In genomic region chr2:111227716-111228141, GRCh38 we compare ENCODE assay signal across 13 cellular contexts.
DNase-seq lines count a peak whose midpoint lies in the region; ATAC-seq, FAIRE-seq and TF ChIP-seq lines count a peak whose summit lies in the region.
"Had no signal": no experiment of that assay in that cellular context is flagged by ENCODE, and none has a peak within 500 bp of the region (broad histone marks: within the 10 kb centered on the region; RNA-seq: fewer than 3 reads in every experiment).

No MANE protein-coding gene starts in this region.

- no peak for TF ChIP-seq POLR2A in H54 (IDR thresholded peaks at IDR 0.05; ENCODE audit: low read depth, low read length)

- peak overlapping the region; percentile 23; the same call in 1 of the 2 replicates for H3K27ac ChIP-seq in SJCRH30
- H3K27ac ChIP-seq: heart right ventricle, testis had no signal

- H3K4me1 Mint-ChIP-seq in T-helper 17 cell = no peaks in the 10 kb centered on the region
- H3K4me1 Mint-ChIP-seq: central memory CD8-positive, alpha-beta T cell had no signal

- H3K4me3 Mint-ChIP-seq in T-helper 17 cell = no peak overlapping the region
- H3K4me3 Mint-ChIP-seq: central memory CD8-positive, alpha-beta T cell had no signal

- no peaks in the 10 kb centered on the region for H3K36me3 Mint-ChIP-seq in T-helper 17 cell (ENCODE audit: low read depth)

- no peak overlapping the region for H3K27ac Mint-ChIP-seq in T-helper 17 cell

- in situ Hi-C loops in KBM-7 (cut with MboI; ENCODE audit: low pct_unique_long_range_greater_than_20kb, low sequenced_read_pairs) = no loop called here

- H3K4me1 ChIP-seq in SJCRH30 = peaks cover 20% of the 10 kb centered on the region
- H3K4me1 ChIP-seq: testis had no signal

- no peaks in the 10 kb centered on the region for H3K36me3 ChIP-seq in SJCRH30
- H3K36me3 ChIP-seq: heart right ventricle had no signal

- no peak for TF ChIP-seq CTCF in foreskin fibroblast (IDR thresholded peaks at IDR 0.05; ENCODE audit: low read depth, low read length)

- H3K27me3 ChIP-seq in SJCRH30 = no peaks in the 10 kb centered on the region
- H3K27me3 ChIP-seq: heart right ventricle, testis had no signal

- no peak for ATAC-seq in T-helper 17 cell

- FAIRE-seq in H54 (lab: Jason Lieb, UNC) = peak; percentile 95

- no peak overlapping the region for H3K4me3 ChIP-seq in SJCRH30
- H3K4me3 ChIP-seq in foreskin fibroblast (ENCODE audit: low read depth in 1 of 2, low read length in 2 of 2) = no peak overlapping the region
- H3K4me3 ChIP-seq: heart right ventricle, testis had no signal

- DNase-seq in H54 (ENCODE audit: insufficient read length, low spot score) = peak; percentile 71
- DNase-seq in SJCRH30 = peak; percentile 67 to 75
- peak; percentile 42 to 71 for DNase-seq in foreskin fibroblast
- DNase-seq in renal cortical epithelial cell (ENCODE audit: low read depth) = peak; percentile 86
- no peak for DNase-seq in KBM-7
- DNase-seq in T-helper 17 cell = no peak
- no peak for DNase-seq in NCI-H146 treated with DMSO at 0.1 percent for 48 hours (lab: John Stamatoyannopoulos, UW; ENCODE audit: unreplicated experiment)
- DNase-seq: activated CD8-positive, alpha-beta memory T cell treated with anti-CD3 and anti-CD28 coated beads, Interleukin-2, amount 50 U/mL, for 4 hours; heart right ventricle; NCI-H510A treated with DMSO at 0.1 percent for 48 hours; stimulated activated CD4-positive, alpha-beta T cell treated with anti-CD3 and anti-CD28 coated beads, Interleukin-4, amount 100 ng/mL, for 1 hour; testis had no signal

- H3K9me3 ChIP-seq in SJCRH30 (replicated peaks) (peaks cover 3% of the 10 kb centered on the region; the same call in 1 of the 2 replicates), T-helper 17 cell (ENCODE audit: control insufficient read depth, low read length, poor library complexity, severe bottlenecking) (no peaks in the 10 kb centered on the region)
- H3K9me3 ChIP-seq: testis had no signal

- H3K27me3 Mint-ChIP-seq in T-helper 17 cell = no peaks in the 10 kb centered on the region
- H3K27me3 Mint-ChIP-seq: central memory CD8-positive, alpha-beta T cell had no signal

Comparison
In these comparisons a context has a peak if more than half of its experiments do, and no peak if none do; other contexts are left out.
1. DNase-seq: peak in H54 (single experiment), SJCRH30 (2 of 2), foreskin fibroblast (2 of 2) and renal cortical epithelial cell (single experiment); none in KBM-7 (single experiment), T-helper 17 cell (0 of 3) and NCI-H146 treated with DMSO at 0.1 percent for 48 hours (single experiment).